ENCODE assay signal across 10 cellular contexts in the genomic region with DNA sequence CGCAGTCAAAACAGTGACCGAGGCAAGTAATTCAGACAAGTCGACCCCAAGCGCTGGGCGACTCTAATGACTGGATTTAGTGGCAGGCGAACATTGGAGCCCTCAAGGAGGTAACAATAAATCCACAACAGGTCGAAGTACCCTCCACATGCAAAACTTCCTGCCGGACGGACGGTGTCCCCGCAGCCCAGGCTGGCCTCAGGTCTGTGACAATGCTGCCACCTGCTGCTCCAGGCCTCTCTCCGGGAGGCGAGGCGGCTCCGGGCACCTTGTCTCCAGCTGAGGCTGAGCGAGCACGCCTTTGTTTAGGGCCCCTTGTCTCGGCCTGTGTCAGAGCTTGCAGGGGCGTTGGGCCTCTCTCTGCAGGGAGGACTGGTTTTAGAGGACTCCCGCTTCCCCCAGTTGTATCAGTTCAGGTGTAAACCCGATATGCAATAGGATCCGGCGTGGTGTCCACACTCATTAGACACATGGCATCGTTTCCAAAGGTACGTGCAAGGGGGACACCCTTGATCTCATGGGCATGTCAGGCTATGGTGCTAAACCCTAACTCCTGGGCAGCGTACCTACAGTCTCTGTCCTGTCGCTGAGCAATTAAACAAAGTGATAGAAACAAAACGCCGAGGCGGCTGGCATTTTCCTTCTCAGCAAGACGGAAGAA.
A peak's percentile ranks its signal among the peaks of the same experiment; 100 is the strongest.
DNase-seq lines count a peak whose midpoint lies in the region; ATAC-seq, FAIRE-seq and TF ChIP-seq lines count a peak whose summit lies in the region.
"Had no signal": no experiment of that assay in that cellular context is flagged by ENCODE, and none has a peak within 500 bp of the region (broad histone marks: within the 10 kb centered on the region; RNA-seq: fewer than 3 reads in every experiment).

No MANE protein-coding gene starts in this region.

- peak; percentile 69 for TF ChIP-seq CTCF in bronchial epithelial cell (IDR thresholded peaks at IDR 0.05; ENCODE audit: insufficient read depth, low read length, severe bottlenecking)
- no peak for TF ChIP-seq CTCF in lung (IDR thresholded peaks at IDR 0.05; ENCODE audit: control extremely low read depth, extremely low read depth)

- no peak overlapping the region for H3K27ac ChIP-seq in lung (ENCODE audit: low read depth in 1 of 2, low read length in 1 of 2)
- H3K27ac ChIP-seq: tibial artery had no signal

- H3K4me1 ChIP-seq in lung (ENCODE audit: control insufficient read depth in 2 of 2, insufficient read depth in 2 of 2, low read length in 2 of 2): peaks cover 0 to 2% of the 10 kb centered on the region in 2 donors
- H3K4me1 ChIP-seq: tibial artery had no signal

- H3K36me3 ChIP-seq in MG63: no peaks in the 10 kb centered on the region
- no peaks in the 10 kb centered on the region for H3K36me3 ChIP-seq in bronchial epithelial cell (ENCODE audit: control insufficient read depth, insufficient read depth, low read length)
- H3K36me3 ChIP-seq in lung (ENCODE audit: control insufficient read depth in 2 of 2, insufficient read depth in 2 of 2, low read length in 2 of 2): no peaks in the 10 kb centered on the region
- H3K36me3 ChIP-seq: tibial artery had no signal

- DNase-seq in AG20443 (ENCODE audit: low spot score): peak; percentile 50
- DNase-seq in MG63: peak; percentile 29
- DNase-seq in bronchial epithelial cell (ENCODE audit: low read depth): peak; percentile 8
- DNase-seq in lung (ENCODE audit: low spot score): peak; percentile 69
- no peak for DNase-seq in NCI-H1048 (lab: John Stamatoyannopoulos, UW)
- DNase-seq in NCI-H1436 treated with DMSO at 0.1 percent for 48 hours (lab: John Stamatoyannopoulos, UW): no peak
- no peak for DNase-seq in activated CD4-positive, alpha-beta T cell treated with anti-CD3 and anti-CD28 coated beads for 1 hour
- DNase-seq: activated naive CD4-positive, alpha-beta T cell treated with anti-CD3 and anti-CD28 coated beads, Interleukin-2, amount 50 U/mL, for 16 hours; tibial artery had no signal

- no peak for FAIRE-seq in bronchial epithelial cell (lab: Jason Lieb, UNC)

- peak overlapping the region; percentile 8; the same call in 1 of the 2 replicates for H3K4me3 ChIP-seq in MG63
- no peak overlapping the region for H3K4me3 ChIP-seq in bronchial epithelial cell (ENCODE audit: low read depth, low read length)
- no peak overlapping the region for H3K4me3 ChIP-seq in lung
- H3K4me3 ChIP-seq: tibial artery had no signal

- WGBS in lung, 2 donors: 40 to 49% methylated on average over 31 of the region's 31 CpGs

- ATAC-seq in lung (ENCODE audit: insufficient read depth, low FRiP score) (peak; percentile 60), GM21737 (IDR thresholded peaks at IDR 0.05; ENCODE audit: unreplicated experiment) (no peak)

- no peaks in the 10 kb centered on the region; the same call in 1 of the 2 replicates for H3K27me3 ChIP-seq in MG63
- H3K27me3 ChIP-seq in bronchial epithelial cell (ENCODE audit: control insufficient read depth, insufficient read depth, low read length): no peaks in the 10 kb centered on the region
- no peaks in the 10 kb centered on the region for H3K27me3 ChIP-seq in lung (ENCODE audit: control insufficient read depth, insufficient read depth)

- H3K9me3 ChIP-seq in MG63 (no peaks in the 10 kb centered on the region), lung (ENCODE audit: control insufficient read depth in 2 of 2, insufficient read depth in 1 of 2, low read length in 1 of 2) (peaks cover 0 to 3% of the 10 kb centered on the region in 2 donors)
- H3K9me3 ChIP-seq: tibial artery had no signal

Comparison
In these comparisons a context has a peak if more than half of its experiments do, and no peak if none do; other contexts are left out.
1. DNase-seq: peak in AG20443 (single experiment), MG63 (single experiment), bronchial epithelial cell (single experiment) and lung (single experiment); none in NCI-H1048 (single experiment), NCI-H1436 treated with DMSO at 0.1 percent for 48 hours (single experiment) and activated CD4-positive, alpha-beta T cell treated with anti-CD3 and anti-CD28 coated beads for 1 hour (single experiment).